In the genomic region with DNA sequence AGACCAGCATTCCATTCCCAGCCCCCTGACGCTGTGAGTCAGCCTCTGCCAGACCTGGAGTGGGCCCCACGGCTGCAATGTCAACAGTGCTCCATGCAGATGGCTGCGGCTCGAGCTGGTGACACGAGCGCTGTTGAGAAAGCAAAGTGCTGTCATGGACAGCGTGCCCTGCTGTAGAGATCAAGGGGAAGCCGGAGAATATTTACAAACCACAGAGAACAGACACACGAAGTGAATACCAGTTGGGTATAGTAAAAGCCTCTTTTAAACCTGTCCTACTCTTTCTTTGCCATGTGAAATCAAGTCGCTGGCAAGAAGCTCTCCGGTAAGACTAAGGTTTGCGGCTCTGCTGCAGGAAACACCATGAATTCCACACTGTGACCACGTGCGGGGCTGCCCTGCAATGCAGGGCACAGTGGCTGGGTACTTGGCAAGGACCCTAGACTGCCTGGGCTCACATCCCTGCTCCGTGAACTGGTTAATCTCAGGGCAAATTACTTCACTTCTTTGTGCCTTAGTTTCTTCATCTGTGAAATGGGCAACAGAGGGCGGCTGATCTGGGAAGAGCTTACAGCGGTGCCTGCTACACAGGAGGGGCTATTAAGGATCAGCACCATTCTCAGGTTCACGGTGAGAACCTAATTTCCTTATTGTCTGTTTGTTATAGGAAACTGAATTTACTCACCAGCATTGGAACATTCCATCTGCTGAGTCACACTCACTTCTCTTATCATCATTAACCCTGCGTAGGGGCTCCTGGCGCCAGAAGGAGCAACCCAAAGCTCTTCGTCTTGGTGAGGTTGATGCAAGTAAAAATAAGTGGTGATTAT, we compare ENCODE assay signal across 8 cellular contexts. TPM values are rescaled to one million over a fixed set of nuclear protein-coding genes. Genes with fewer than 3 reads are reported as not detected.
DNase-seq lines count a peak whose midpoint lies in the region; ATAC-seq and TF ChIP-seq lines count a peak whose summit lies in the region.

No MANE protein-coding gene starts in this region.

- peaks cover 21% of the 10 kb centered on the region for H3K4me1 ChIP-seq in mammary epithelial cell (ENCODE audit: insufficient read depth, low read length)
- H3K4me1 ChIP-seq in mucosa of descending colon (ENCODE audit: low read depth) = no peaks in the 10 kb centered on the region
- H3K4me1 ChIP-seq in prostate gland (replicated peaks) = no peaks in the 10 kb centered on the region

- H2AFZ ChIP-seq in mammary epithelial cell (ENCODE audit: low read depth, low read length) = peak overlapping the region; percentile 53

- peak overlapping the region; percentile 19 for H3K4me2 ChIP-seq in mammary epithelial cell (ENCODE audit: insufficient read depth, low read depth, low read length)

- DNase-seq in EL (peak; percentile 89), NCI-H1092 (lab: John Stamatoyannopoulos, UW) (peak; percentile 58), mammary epithelial cell (peak; percentile 67), mucosa of descending colon (no peak), prostate gland (ENCODE audit: low spot score) (no peak), SW 1271 (lab: John Stamatoyannopoulos, UW) (no peak)

- BruUV-seq in mammary epithelial cell (replicated peaks; lab: Mats Ljungman, UMichigan) = no TSS peak

- H3K36me3 ChIP-seq in mammary epithelial cell (ENCODE audit: insufficient read depth, low read length) (no peaks in the 10 kb centered on the region), mucosa of descending colon (ENCODE audit: low read depth) (no peaks in the 10 kb centered on the region), prostate gland (no peaks in the 10 kb centered on the region)

- no peaks in the 10 kb centered on the region for H4K20me1 ChIP-seq in mammary epithelial cell (ENCODE audit: insufficient read depth, low read length)

- TF ChIP-seq POLR2A in prostate gland (IDR thresholded peaks at IDR 0.05) = no peak

- H3K27ac ChIP-seq in mammary epithelial cell (ENCODE audit: insufficient read depth, low read depth, low read length) = peak overlapping the region; percentile 38
- no peak overlapping the region for H3K27ac ChIP-seq in prostate gland

- ATAC-seq in mucosa of descending colon (peak; percentile 65), GM21447 (IDR thresholded peaks at IDR 0.05; ENCODE audit: unreplicated experiment) (no peak), HG03469 (IDR thresholded peaks at IDR 0.05; ENCODE audit: unreplicated experiment) (no peak)

- H3K9ac ChIP-seq in mammary epithelial cell (ENCODE audit: insufficient read depth, low read length) = no peak overlapping the region

- dilution Hi-C loops in mammary epithelial cell (cut with HindIII; ENCODE audit: low sequenced_read_pairs) = no loop called here

- H3K79me2 ChIP-seq in mammary epithelial cell (ENCODE audit: insufficient read depth, low read length) = no peaks in the 10 kb centered on the region

- TF ChIP-seq CTCF in mammary epithelial cell (conservative IDR thresholded peaks at IDR 0.05 in 1 of 2, IDR thresholded peaks at IDR 0.05 in 1 of 2; ENCODE audit: extremely low read depth in 1 of 2, insufficient read depth in 1 of 2, low read depth in 1 of 2, low read length in 2 of 2) (no peak), mucosa of descending colon (IDR thresholded peaks at IDR 0.05) (no peak), prostate gland (IDR thresholded peaks at IDR 0.05) (no peak)

- H3K9me3 ChIP-seq in mammary epithelial cell (replicated peaks; ENCODE audit: insufficient read depth, low read length) (no peaks in the 10 kb centered on the region), mucosa of descending colon (no peaks in the 10 kb centered on the region), prostate gland (no peaks in the 10 kb centered on the region)

- no peaks in the 10 kb centered on the region for H3K27me3 ChIP-seq in mammary epithelial cell (ENCODE audit: insufficient read depth, low read length)
- H3K27me3 ChIP-seq in prostate gland (replicated peaks; ENCODE audit: insufficient read depth) = no peaks in the 10 kb centered on the region

- in situ Hi-C loops in mammary epithelial cell (cut with MboI; ENCODE audit: low sequenced_read_pairs in 2 of 2) = loop anchor here (5.0 to 10.0 kb wide), 3 partner anchors 133 to 190 kb away; no protein-coding TSS in a partner anchor

- no peak overlapping the region for H3K4me3 ChIP-seq in mammary epithelial cell (replicated peaks in 1 of 3; ENCODE audit: insufficient read depth in 1 of 3, low read depth in 2 of 3, low read length in 3 of 3)
- no peak overlapping the region for H3K4me3 ChIP-seq in mucosa of descending colon
- H3K4me3 ChIP-seq in prostate gland = no peak overlapping the region

- WGBS in mammary epithelial cell (ENCODE audit: low coverage, missing lambda C conversion rate) = 12% methylated on average over 21 of the region's 21 CpGs
- WGBS in prostate gland = 25% methylated on average over 21 of the region's 21 CpGs

- CTCF ChIA-PET in mammary epithelial cell (lab: Charles Lee; ENCODE audit: low non-redundant PET) = interaction anchor here (0.9 to 1.0 kb wide), 2 partner anchors 139 to 141 kb away, joined by 4 to 7 read pairs; no protein-coding TSS in a partner anchor

- intact Hi-C loops in mammary epithelial cell (cut with micrococcal nuclease) (loop anchor here (5.0 kb wide), 1 partner anchor 137 kb away; no protein-coding TSS in a partner anchor), mucosa of descending colon (cut with DNase I, micrococcal nuclease) (loop anchor here (5.0 to 10.0 kb wide), 2 partner anchors 138 to 140 kb away; no protein-coding TSS in a partner anchor), prostate gland (cut with DNase I) (loop anchor here (5.0 kb wide), 1 partner anchor 138 kb away; no protein-coding TSS in a partner anchor)

RNA-seq across cellular contexts. Expression of a gene that starts 27.8 kb away (rescaled TPM):
- total RNA-seq in mammary epithelial cell (1 to 10 TPM in 1 of 2 donors, under 1 TPM in 1; under 0.01 to 6.1 TPM), mucosa of descending colon (under 1 TPM in 2 of 3 donors, not detected in 1; 0.35 to 0.54 TPM), prostate gland (1 to 10 TPM; 2.8 to 4.3 TPM)
- polyA plus RNA-seq in mammary epithelial cell = 3.2 TPM
- 7.5 TPM for polyA minus RNA-seq in mammary epithelial cell

RNA-seq across cellular contexts. Expression of a gene that starts 31.1 kb away (rescaled TPM):
- 10 to 100 TPM in 1 of 2 donors, 1 to 10 TPM in 1; 3.5 to 48.9 TPM for total RNA-seq in mammary epithelial cell
- polyA plus RNA-seq in mammary epithelial cell = 6.0 TPM
- polyA minus RNA-seq in mammary epithelial cell = not detected
- 10 to 100 TPM; 11.3 to 16.1 (median 13.7) TPM for total RNA-seq in mucosa of descending colon
- total RNA-seq in prostate gland = 1 to 10 TPM; 4.4 to 7.3 TPM

Comparison
In these comparisons a context has a peak if more than half of its experiments do, and no peak if none do; other contexts are left out.
1. DNase-seq: peak in EL (single experiment), NCI-H1092 (single experiment) and mammary epithelial cell (single experiment); none in mucosa of descending colon (0 of 3), prostate gland (single experiment) and SW 1271 (0 of 2).